ENCODE assay signal across 8 cellular contexts in the genomic region with DNA sequence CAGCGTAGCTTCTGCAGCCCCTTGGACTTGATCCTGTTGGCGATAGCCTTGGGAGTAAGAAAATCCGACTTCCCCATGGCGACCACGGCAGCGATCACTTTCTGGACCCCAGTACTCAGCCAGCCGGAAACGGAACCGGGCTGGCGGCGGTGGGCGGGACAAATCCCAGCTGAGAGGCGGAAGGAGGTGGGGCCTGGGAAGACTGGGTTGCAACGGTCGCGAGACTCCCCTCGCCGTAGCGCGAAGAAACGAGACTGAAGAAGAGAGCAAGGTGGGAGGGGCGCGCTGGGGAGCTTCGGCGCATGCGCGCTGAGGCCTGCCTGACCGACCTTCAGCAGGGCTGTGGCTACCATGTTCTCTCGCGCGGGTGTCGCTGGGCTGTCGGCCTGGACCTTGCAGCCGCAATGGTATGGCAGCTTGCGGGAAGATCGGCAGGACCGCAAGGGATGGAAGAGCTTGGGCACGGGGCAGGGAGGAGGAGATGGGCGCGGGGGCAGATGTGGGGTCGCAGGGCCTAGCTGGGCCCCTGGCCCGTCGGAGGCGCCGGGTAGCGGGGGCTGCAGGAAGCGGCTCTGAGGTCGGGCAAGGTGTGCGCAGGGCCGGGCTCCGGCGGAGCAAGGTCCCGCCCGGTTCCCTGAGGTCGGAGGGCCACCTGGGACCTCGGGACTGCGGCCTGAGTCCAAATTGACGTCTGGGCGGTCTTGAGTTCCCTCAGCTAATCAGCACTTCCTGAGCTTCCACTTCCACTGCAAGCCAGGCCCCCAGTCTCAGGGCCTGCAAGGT. TPM values are rescaled to one million over a fixed set of nuclear protein-coding genes. Genes with fewer than 3 reads are reported as not detected.
A peak's percentile ranks its signal among the peaks of the same experiment; 100 is the strongest.
DNase-seq lines count a peak whose midpoint lies in the region; ATAC-seq, FAIRE-seq and TF ChIP-seq lines count a peak whose summit lies in the region.

Gene ATP5F1C, plus strand, starts transcription at position 321 of the 783 bp plus-strand sequence. Its CDS starts 31 bp downstream, at position 352.
Gene KIN, minus strand, starts transcription at position 137 of the 783 bp plus-strand sequence. Its CDS starts 60 bp downstream, at position 77.

- peaks cover 30 to 62% of the 10 kb centered on the region in 2 donors for H3K4me1 ChIP-seq in adrenal gland (replicated peaks in 1 of 2)

- no peaks in the 10 kb centered on the region for H3K9me3 ChIP-seq in adrenal gland (replicated peaks in 1 of 3)

- peak within 1 kb of the TSS in 1 of 2 donors; percentile 86 for H3K27ac Mint-ChIP-seq in T-cell
- H3K27ac Mint-ChIP-seq in progenitor cell of endocrine pancreas, result no peak within 1 kb of the TSS

- 0% methylated on average over 12 to 59 of the region's 59 CpGs; no CpG with 5 or more reads in 1 of the 4 donors for WGBS in adrenal gland, 4 donors

- H3K27ac ChIP-seq in adrenal gland, result peak within 1 kb of the TSS; percentile 76 to 95 (median 90)

- no peaks in the 10 kb centered on the region for H3K36me3 ChIP-seq in adrenal gland (replicated peaks in 1 of 2)

- ATAC-seq in HG02798 (IDR thresholded peaks at IDR 0.05; ENCODE audit: poor library complexity, unreplicated experiment), result peak; percentile 98
- ATAC-seq in T-cell (replicated peaks in 1 of 4), result peak; percentile 95 to 97 (median 96)
- peak; percentile 98 for ATAC-seq in left cardiac atrium

- no peak within 1 kb of the TSS for H3K4me3 Mint-ChIP-seq in T-cell
- H3K4me3 Mint-ChIP-seq in progenitor cell of endocrine pancreas (ENCODE audit: low read depth), result no peak within 1 kb of the TSS

- H3K27me3 Mint-ChIP-seq in T-cell, result no peaks in the 10 kb centered on the region
- no peaks in the 10 kb centered on the region for H3K27me3 Mint-ChIP-seq in progenitor cell of endocrine pancreas

- POLR2A ChIA-PET in T-cell (lab: Charles Lee), result interaction anchor here (0.6 to 3.4 kb wide), 10 partner anchors 12 to 858 kb away, joined by 3 to 23 read pairs (median 3); partner anchors contain the start of gene TAF3 (in 2 of the 2)

- H3K9me3 Mint-ChIP-seq in T-cell, result no peaks in the 10 kb centered on the region
- no peaks in the 10 kb centered on the region for H3K9me3 Mint-ChIP-seq in progenitor cell of endocrine pancreas (ENCODE audit: low read depth)

- FAIRE-seq in GM12892 (lab: Jason Lieb, UNC) (peak; percentile 97), urothelium cell line (lab: Jason Lieb, UNC) (peak; percentile 76)

- TF ChIP-seq POLR2A in GM12892 (IDR thresholded peaks at IDR 0.05; ENCODE audit: low read depth, low read length), result peak; percentile 95
- TF ChIP-seq POLR2A in adrenal gland (IDR thresholded peaks at IDR 0.05), result peak; percentile 55 to 91

- H3K4me1 Mint-ChIP-seq in T-cell, result peaks cover 41 to 74% (median 70%) of the 10 kb centered on the region in 3 donors
- peaks cover 14% of the 10 kb centered on the region for H3K4me1 Mint-ChIP-seq in progenitor cell of endocrine pancreas (ENCODE audit: low read depth)

- CTCF ChIA-PET in T-cell (lab: Charles Lee), result interaction anchor here in 1 of 2 donors (0.6 to 1.8 kb wide), 4 partner anchors 30 to 578 kb away, joined by 3 to 13 read pairs (median 6); partner anchors contain the start of gene TAF3

- intact Hi-C loops in adrenal gland (cut with DNase I) (no loop called here), left cardiac atrium (cut with DNase I) (no loop called here)

- no peaks in the 10 kb centered on the region for H3K27me3 ChIP-seq in adrenal gland

- H3K36me3 Mint-ChIP-seq in T-cell (peaks cover 29% of the 10 kb centered on the region), progenitor cell of endocrine pancreas (ENCODE audit: insufficient read depth) (peaks cover 3% of the 10 kb centered on the region)

- TF ChIP-seq CTCF in adrenal gland (IDR thresholded peaks at IDR 0.05) (no peak), progenitor cell of endocrine pancreas (IDR thresholded peaks at IDR 0.05; ENCODE audit: unreplicated experiment) (no peak)

- peak within 1 kb of the TSS; percentile 46 to 100 (median 69) for H3K4me3 ChIP-seq in adrenal gland

- DNase-seq in GM12892 (ENCODE audit: insufficient read length), result peak; percentile 94
- DNase-seq in NCI-H1436 (lab: John Stamatoyannopoulos, UW), result peak; percentile 97
- DNase-seq in T-cell, result peak; percentile 93 to 98 (median 96)
- DNase-seq in adrenal gland, result peak; percentile 97 to 99 (median 98)
- peak; percentile 98 for DNase-seq in left cardiac atrium
- DNase-seq in progenitor cell of endocrine pancreas (ENCODE audit: low spot score, unreplicated experiment), result peak; percentile 96
- peak; percentile 98 for DNase-seq in urothelium cell line (ENCODE audit: low spot score)

RNA-seq across cellular contexts. Expression of gene ATP5F1C, which starts in this region (rescaled TPM):
- 415 TPM for polyA plus RNA-seq in GM12892 (2012; ENCODE audit: missing spikeins)
- total RNA-seq in T-cell, result 100 to 1,000 TPM in 4 of 5 donors, 10 to 100 TPM in 1; 94.4 to 132 (median 111) TPM
- 100 to 1,000 TPM; 453 to 870 (median 536) TPM for total RNA-seq in adrenal gland
- 1,000 to 10,000 TPM in 1 of 3 donors, 100 to 1,000 TPM in 2; 549 to 1,397 (median 778) TPM for polyA plus RNA-seq in adrenal gland
- 100 to 1,000 TPM; 454 to 516 TPM for total RNA-seq in left cardiac atrium
- total RNA-seq in progenitor cell of endocrine pancreas, result 220 and 221 TPM in 2 replicates

RNA-seq across cellular contexts. Expression of gene KIN, which starts in this region (rescaled TPM):
- polyA plus RNA-seq in GM12892 (2012; ENCODE audit: missing spikeins), result 10.6 TPM
- total RNA-seq in T-cell (10 to 100 TPM in 3 of 5 donors, 1 to 10 TPM in 2; 7.1 to 13.3 (median 10.0) TPM), adrenal gland (10 to 100 TPM in 3 of 8 donors, 1 to 10 TPM in 4, under 1 TPM in 1; 0.42 to 13.3 (median 9.5) TPM), left cardiac atrium (10 to 100 TPM in 1 of 2 donors, 1 to 10 TPM in 1; 7.3 to 11.0 TPM), progenitor cell of endocrine pancreas (15.3 and 17.3 TPM in 2 replicates)
- polyA plus RNA-seq in adrenal gland, result 10 to 100 TPM; 16.7 to 19.9 (median 19.0) TPM

Comparison
In these comparisons a context has a peak if more than half of its experiments do, and no peak if none do; other contexts are left out.
1. Peak in every context shown above with its lines: DNase-seq, ATAC-seq, H3K4me3 ChIP-seq and H3K27ac ChIP-seq.